Comparison of ENCODE assay signal across 1 cellular context in the genomic region with DNA sequence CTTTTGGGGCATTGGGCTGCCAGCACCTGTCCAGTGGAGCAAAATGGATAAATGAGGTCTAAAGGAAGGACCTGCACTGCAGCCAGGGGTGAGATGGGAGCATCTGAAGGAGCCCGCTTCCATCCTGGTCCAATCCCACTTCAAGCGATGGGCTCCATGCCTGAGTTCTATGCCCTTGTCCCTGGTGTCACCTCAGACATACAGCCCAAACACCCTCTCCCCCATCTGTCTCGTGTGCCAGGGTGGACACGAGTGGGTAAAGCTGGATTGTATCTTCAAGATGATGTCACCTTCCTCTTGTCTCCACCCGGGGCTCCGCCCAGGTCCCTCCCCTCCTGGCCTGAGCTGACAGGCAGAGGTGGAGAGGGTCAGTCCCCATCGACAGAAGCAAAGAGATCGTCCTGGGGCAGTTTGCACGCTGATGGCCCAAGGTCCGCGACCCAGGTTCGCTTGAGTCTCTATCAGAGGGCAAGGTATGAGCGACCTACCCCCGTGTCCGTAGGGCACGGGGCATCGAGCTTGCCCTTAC.
A peak's percentile ranks its signal among the peaks of the same experiment; 100 is the strongest.
TF ChIP-seq lines count a peak whose summit lies in the region.

No MANE protein-coding gene starts in this region.

TF ChIP-seq in HepG2, 621 proteins besides CTCF, POLR2A, EP300 and RAD21 (continued from another document and continues in another):
- TF ChIP-seq ZNF407 (CRISPR knock-in tag; IDR thresholded peaks at IDR 0.05; ENCODE audit: not compliant biosample characterization) = no peak
- TF ChIP-seq ZNF691 (CRISPR knock-in tag; IDR thresholded peaks at IDR 0.05; ENCODE audit: borderline replicate concordance, low read depth) = no peak
- TF ChIP-seq ATF7 (IDR thresholded peaks at IDR 0.05) = peak; percentile 57
- TF ChIP-seq ATF7 (CRISPR knock-in tag; IDR thresholded peaks at IDR 0.05) = peak; percentile 19
- TF ChIP-seq, protein P1, sequence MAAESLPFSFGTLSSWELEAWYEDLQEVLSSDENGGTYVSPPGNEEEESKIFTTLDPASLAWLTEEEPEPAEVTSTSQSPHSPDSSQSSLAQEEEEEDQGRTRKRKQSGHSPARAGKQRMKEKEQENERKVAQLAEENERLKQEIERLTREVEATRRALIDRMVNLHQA (CRISPR knock-in tag; IDR thresholded peaks at IDR 0.05) = no peak
- no peak for TF ChIP-seq MTA3 (CRISPR knock-in tag; IDR thresholded peaks at IDR 0.05)
- no peak for TF ChIP-seq ZBTB7A (CRISPR knock-in tag; IDR thresholded peaks at IDR 0.05)
- 0 out of 4 replicates have a peak, but pooled peaks of 1 of the 2 experiments have one; percentile 8 for TF ChIP-seq KLF16 (CRISPR knock-in tag; IDR thresholded peaks at IDR 0.05)
- TF ChIP-seq ZNF34 (CRISPR knock-in tag; IDR thresholded peaks at IDR 0.05; ENCODE audit: borderline replicate concordance) = no peak
- TF ChIP-seq PHF5A (CRISPR knock-in tag; IDR thresholded peaks at IDR 0.05; ENCODE audit: low read depth, unreplicated experiment) = no peak
- TF ChIP-seq DMAP1 (CRISPR knock-in tag; IDR thresholded peaks at IDR 0.05) = no peak
- TF ChIP-seq CHD4 (IDR thresholded peaks at IDR 0.05; ENCODE audit: borderline replicate concordance, low read length) = no peak
- TF ChIP-seq, protein P2, sequence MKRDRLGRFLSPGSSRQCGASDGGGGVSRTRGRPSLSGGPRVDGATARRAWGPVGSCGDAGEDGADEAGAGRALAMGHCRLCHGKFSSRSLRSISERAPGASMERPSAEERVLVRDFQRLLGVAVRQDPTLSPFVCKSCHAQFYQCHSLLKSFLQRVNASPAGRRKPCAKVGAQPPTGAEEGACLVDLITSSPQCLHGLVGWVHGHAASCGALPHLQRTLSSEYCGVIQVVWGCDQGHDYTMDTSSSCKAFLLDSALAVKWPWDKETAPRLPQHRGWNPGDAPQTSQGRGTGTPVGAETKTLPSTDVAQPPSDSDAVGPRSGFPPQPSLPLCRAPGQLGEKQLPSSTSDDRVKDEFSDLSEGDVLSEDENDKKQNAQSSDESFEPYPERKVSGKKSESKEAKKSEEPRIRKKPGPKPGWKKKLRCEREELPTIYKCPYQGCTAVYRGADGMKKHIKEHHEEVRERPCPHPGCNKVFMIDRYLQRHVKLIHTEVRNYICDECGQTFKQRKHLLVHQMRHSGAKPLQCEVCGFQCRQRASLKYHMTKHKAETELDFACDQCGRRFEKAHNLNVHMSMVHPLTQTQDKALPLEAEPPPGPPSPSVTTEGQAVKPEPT (CRISPR knock-in tag; IDR thresholded peaks at IDR 0.05; ENCODE audit: low read depth) = no peak
- no peak for TF ChIP-seq ZXDC (CRISPR knock-in tag; IDR thresholded peaks at IDR 0.05)
- peak; percentile 67; the same call in 1 of the 2 replicates for TF ChIP-seq REL (CRISPR knock-in tag; conservative IDR thresholded peaks at IDR 0.05)
- no peak for TF ChIP-seq ZNF329 (CRISPR knock-in tag; IDR thresholded peaks at IDR 0.05; ENCODE audit: low read depth)
- TF ChIP-seq CBX5 (CRISPR knock-in tag; IDR thresholded peaks at IDR 0.05; ENCODE audit: borderline replicate concordance) = peak; percentile 7; the same call in 1 of the 2 replicates
- TF ChIP-seq ZNF704 (CRISPR knock-in tag; IDR thresholded peaks at IDR 0.05; ENCODE audit: borderline replicate concordance) = no peak
- TF ChIP-seq, protein P3, sequence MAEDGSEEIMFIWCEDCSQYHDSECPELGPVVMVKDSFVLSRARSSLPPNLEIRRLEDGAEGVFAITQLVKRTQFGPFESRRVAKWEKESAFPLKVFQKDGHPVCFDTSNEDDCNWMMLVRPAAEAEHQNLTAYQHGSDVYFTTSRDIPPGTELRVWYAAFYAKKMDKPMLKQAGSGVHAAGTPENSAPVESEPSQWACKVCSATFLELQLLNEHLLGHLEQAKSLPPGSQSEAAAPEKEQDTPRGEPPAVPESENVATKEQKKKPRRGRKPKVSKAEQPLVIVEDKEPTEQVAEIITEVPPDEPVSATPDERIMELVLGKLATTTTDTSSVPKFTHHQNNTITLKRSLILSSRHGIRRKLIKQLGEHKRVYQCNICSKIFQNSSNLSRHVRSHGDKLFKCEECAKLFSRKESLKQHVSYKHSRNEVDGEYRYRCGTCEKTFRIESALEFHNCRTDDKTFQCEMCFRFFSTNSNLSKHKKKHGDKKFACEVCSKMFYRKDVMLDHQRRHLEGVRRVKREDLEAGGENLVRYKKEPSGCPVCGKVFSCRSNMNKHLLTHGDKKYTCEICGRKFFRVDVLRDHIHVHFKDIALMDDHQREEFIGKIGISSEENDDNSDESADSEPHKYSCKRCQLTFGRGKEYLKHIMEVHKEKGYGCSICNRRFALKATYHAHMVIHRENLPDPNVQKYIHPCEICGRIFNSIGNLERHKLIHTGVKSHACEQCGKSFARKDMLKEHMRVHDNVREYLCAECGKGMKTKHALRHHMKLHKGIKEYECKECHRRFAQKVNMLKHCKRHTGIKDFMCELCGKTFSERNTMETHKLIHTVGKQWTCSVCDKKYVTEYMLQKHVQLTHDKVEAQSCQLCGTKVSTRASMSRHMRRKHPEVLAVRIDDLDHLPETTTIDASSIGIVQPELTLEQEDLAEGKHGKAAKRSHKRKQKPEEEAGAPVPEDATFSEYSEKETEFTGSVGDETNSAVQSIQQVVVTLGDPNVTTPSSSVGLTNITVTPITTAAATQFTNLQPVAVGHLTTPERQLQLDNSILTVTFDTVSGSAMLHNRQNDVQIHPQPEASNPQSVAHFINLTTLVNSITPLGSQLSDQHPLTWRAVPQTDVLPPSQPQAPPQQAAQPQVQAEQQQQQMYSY (CRISPR knock-in tag; IDR thresholded peaks at IDR 0.05) = no peak
- TF ChIP-seq HOXA5 (CRISPR knock-in tag; IDR thresholded peaks at IDR 0.05) = no peak
- peak; percentile 64; the same call in 1 of the 2 replicates for TF ChIP-seq KLF13 (CRISPR knock-in tag; IDR thresholded peaks at IDR 0.05)
- TF ChIP-seq, protein P4, sequence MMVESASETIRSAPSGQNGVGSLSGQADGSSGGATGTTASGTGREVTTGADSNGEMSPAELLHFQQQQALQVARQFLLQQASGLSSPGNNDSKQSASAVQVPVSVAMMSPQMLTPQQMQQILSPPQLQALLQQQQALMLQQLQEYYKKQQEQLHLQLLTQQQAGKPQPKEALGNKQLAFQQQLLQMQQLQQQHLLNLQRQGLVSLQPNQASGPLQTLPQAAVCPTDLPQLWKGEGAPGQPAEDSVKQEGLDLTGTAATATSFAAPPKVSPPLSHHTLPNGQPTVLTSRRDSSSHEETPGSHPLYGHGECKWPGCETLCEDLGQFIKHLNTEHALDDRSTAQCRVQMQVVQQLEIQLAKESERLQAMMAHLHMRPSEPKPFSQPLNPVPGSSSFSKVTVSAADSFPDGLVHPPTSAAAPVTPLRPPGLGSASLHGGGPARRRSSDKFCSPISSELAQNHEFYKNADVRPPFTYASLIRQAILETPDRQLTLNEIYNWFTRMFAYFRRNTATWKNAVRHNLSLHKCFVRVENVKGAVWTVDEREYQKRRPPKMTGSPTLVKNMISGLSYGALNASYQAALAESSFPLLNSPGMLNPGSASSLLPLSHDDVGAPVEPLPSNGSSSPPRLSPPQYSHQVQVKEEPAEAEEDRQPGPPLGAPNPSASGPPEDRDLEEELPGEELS (CRISPR knock-in tag; IDR thresholded peaks at IDR 0.05) = no peak
- TF ChIP-seq SOX5 (CRISPR knock-in tag; IDR thresholded peaks at IDR 0.05; ENCODE audit: borderline replicate concordance) = no peak
- TF ChIP-seq NFRKB (IDR thresholded peaks at IDR 0.05) = no peak
- TF ChIP-seq ZSCAN30 (CRISPR knock-in tag; IDR thresholded peaks at IDR 0.05) = no peak
